Comparison of ENCODE assay signal across 11 cellular contexts in the genomic region with DNA sequence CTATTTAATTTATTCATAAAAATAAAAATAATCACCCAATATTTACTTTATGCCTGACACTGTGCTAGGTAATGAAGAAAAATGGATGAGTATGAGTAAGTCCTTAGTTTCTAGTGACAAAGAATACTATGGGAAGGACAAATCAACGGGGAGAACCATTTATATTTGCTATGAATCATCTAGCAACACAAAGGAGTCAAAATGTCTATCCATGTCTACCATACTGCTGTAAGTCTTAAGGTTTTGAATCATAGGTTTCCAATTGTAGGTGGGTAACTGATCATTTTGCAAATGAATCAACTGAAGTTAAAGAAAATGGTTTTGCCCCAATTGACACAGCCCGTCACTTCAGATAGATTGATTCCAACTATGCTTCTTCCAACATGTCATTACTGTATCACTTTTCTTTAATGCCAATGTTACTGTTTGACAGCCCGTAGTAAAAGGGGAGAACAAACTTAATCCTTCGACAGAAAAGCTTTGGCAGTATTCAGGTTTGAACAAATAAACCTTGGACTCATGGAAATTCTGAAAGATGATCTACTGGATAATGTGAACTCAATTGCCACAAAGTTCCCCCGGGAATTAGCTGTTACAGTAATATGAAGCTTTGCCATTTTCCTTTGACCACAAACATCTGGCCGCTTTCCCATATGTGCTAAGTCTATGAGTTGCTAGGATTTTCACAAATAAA. TPM values are rescaled to one million over a fixed set of nuclear protein-coding genes. Genes with fewer than 3 reads are reported as not detected.
DNase-seq lines count a peak whose midpoint lies in the region; ATAC-seq, FAIRE-seq and TF ChIP-seq lines count a peak whose summit lies in the region.
"Had no signal": no experiment of that assay in that cellular context is flagged by ENCODE, and none has a peak within 500 bp of the region (broad histone marks: within the 10 kb centered on the region; RNA-seq: fewer than 3 reads in every experiment).

No MANE protein-coding gene starts in this region.

- FAIRE-seq in astrocyte (lab: Jason Lieb, UNC) = peak; percentile 94
- no peak for FAIRE-seq in frontal cortex (lab: Jason Lieb, UNC)

- no peaks in the 10 kb centered on the region for H3K36me3 Mint-ChIP-seq in astrocyte (ENCODE audit: low read depth, unreplicated experiment)
- H3K36me3 Mint-ChIP-seq: activated naive CD4-positive, alpha-beta T cell treated with anti-CD3 and anti-CD28 coated beads, Interleukin-2, amount 50 U/mL, for 24 hours had no signal

- peak overlapping the region; percentile 69 for H3K4me2 ChIP-seq in astrocyte (ENCODE audit: low read length)

- H3K27ac ChIP-seq in astrocyte (ENCODE audit: low read depth, low read length) (peak overlapping the region; percentile 78), lung (ENCODE audit: low read depth in 1 of 2, low read length in 1 of 2) (no peak overlapping the region)

- H3K9me3 Mint-ChIP-seq in astrocyte (ENCODE audit: unreplicated experiment) = no peaks in the 10 kb centered on the region
- H3K9me3 Mint-ChIP-seq: activated naive CD4-positive, alpha-beta T cell treated with anti-CD3 and anti-CD28 coated beads, Interleukin-2, amount 50 U/mL, for 24 hours had no signal

- H3K4me1 Mint-ChIP-seq in astrocyte (ENCODE audit: low read depth, unreplicated experiment) = peaks cover 10% of the 10 kb centered on the region
- H3K4me1 Mint-ChIP-seq: activated naive CD4-positive, alpha-beta T cell treated with anti-CD3 and anti-CD28 coated beads, Interleukin-2, amount 50 U/mL, for 24 hours had no signal

- peak overlapping the region; percentile 47 for H3K9ac ChIP-seq in astrocyte (ENCODE audit: low read length)

- H3K27ac Mint-ChIP-seq in astrocyte (ENCODE audit: unreplicated experiment) = peak overlapping the region; percentile 92
- H3K27ac Mint-ChIP-seq: activated naive CD4-positive, alpha-beta T cell treated with anti-CD3 and anti-CD28 coated beads, Interleukin-2, amount 50 U/mL, for 24 hours had no signal

- no peaks in the 10 kb centered on the region for H3K27me3 ChIP-seq in astrocyte (ENCODE audit: insufficient read depth, low read length)
- H3K27me3 ChIP-seq in lung (ENCODE audit: control insufficient read depth, insufficient read depth) = no peaks in the 10 kb centered on the region

- TF ChIP-seq CTCF in astrocyte (IDR thresholded peaks at IDR 0.05; ENCODE audit: insufficient read depth, low read depth, low read length) (no peak), lung (IDR thresholded peaks at IDR 0.05; ENCODE audit: control extremely low read depth, extremely low read depth) (no peak)

- no peak overlapping the region for H3K4me3 Mint-ChIP-seq in astrocyte (ENCODE audit: unreplicated experiment)
- H3K4me3 Mint-ChIP-seq: activated naive CD4-positive, alpha-beta T cell treated with anti-CD3 and anti-CD28 coated beads, Interleukin-2, amount 50 U/mL, for 24 hours had no signal

- H2AFZ ChIP-seq in astrocyte (ENCODE audit: low read depth, low read length) = no peak overlapping the region

- H3K4me3 ChIP-seq in astrocyte (ENCODE audit: insufficient read depth, low read depth, low read length) = no peak overlapping the region
- H3K4me3 ChIP-seq in lung = no peak overlapping the region
- H3K4me3 ChIP-seq: heart right ventricle had no signal

- peak; percentile 27 for ATAC-seq in lung (ENCODE audit: insufficient read depth, low FRiP score)
- no peak for ATAC-seq in HG02884 (IDR thresholded peaks at IDR 0.05; ENCODE audit: unreplicated experiment)
- no peak for ATAC-seq in HG02938 (IDR thresholded peaks at IDR 0.05; ENCODE audit: unreplicated experiment)

- H4K20me1 ChIP-seq in astrocyte (ENCODE audit: insufficient read depth, low read length) = no peaks in the 10 kb centered on the region

- peak; percentile 63 for DNase-seq in DMS153 (lab: John Stamatoyannopoulos, UW)
- peak; percentile 35 for DNase-seq in NCI-H1105 treated with DMSO at 0.1 percent for 48 hours (lab: John Stamatoyannopoulos, UW)
- DNase-seq in astrocyte (ENCODE audit: low read depth) = peak; percentile 97
- no peak for DNase-seq in lung (ENCODE audit: low spot score)
- DNase-seq in frontal cortex (ENCODE audit: low spot score in 2 of 2) = no peak
- DNase-seq in hypothalamus (lab: John Stamatoyannopoulos, UW) = no peak
- DNase-seq: nucleus accumbens had no signal

- H3K9me3 ChIP-seq in astrocyte (ENCODE audit: insufficient read depth, low read depth, low read length) (no peaks in the 10 kb centered on the region), lung (ENCODE audit: control insufficient read depth in 2 of 2, insufficient read depth in 1 of 2, low read length in 1 of 2) (no peaks in the 10 kb centered on the region)
- H3K9me3 ChIP-seq: heart right ventricle had no signal

- H3K36me3 ChIP-seq in astrocyte (ENCODE audit: insufficient read depth, low read length) = no peaks in the 10 kb centered on the region
- H3K36me3 ChIP-seq in lung (ENCODE audit: control insufficient read depth in 2 of 2, insufficient read depth in 2 of 2, low read length in 2 of 2) = no peaks in the 10 kb centered on the region
- H3K36me3 ChIP-seq: heart right ventricle had no signal

- H3K79me2 ChIP-seq in astrocyte (ENCODE audit: insufficient read depth, low read length) = no peaks in the 10 kb centered on the region

- WGBS in lung, 2 donors = 77 to 80% methylated on average over 6 of the region's 6 CpGs

- peaks cover 12% of the 10 kb centered on the region for H3K4me1 ChIP-seq in astrocyte (ENCODE audit: insufficient read depth, low read length)
- H3K4me1 ChIP-seq in lung (ENCODE audit: control insufficient read depth in 2 of 2, insufficient read depth in 2 of 2, low read length in 2 of 2) = no peaks in the 10 kb centered on the region

- no peaks in the 10 kb centered on the region for H3K27me3 Mint-ChIP-seq in astrocyte (ENCODE audit: low read depth, unreplicated experiment)

RNA-seq across cellular contexts. Expression of gene TDO2, which starts 3.2 kb away (rescaled TPM):
- total RNA-seq in astrocyte (0.24 TPM in 1 of 2 replicates, not detected in the other), lung (10 to 100 TPM in 1 of 2 donors, 1 to 10 TPM in 1; 2.6 to 27.4 TPM), frontal cortex (not detected)
- polyA plus RNA-seq in lung = 1 to 10 TPM in 1 of 2 donors, under 1 TPM in 1; 0.43 to 5.6 TPM

RNA-seq across cellular contexts. Expression of gene ASIC5, which starts 40.6 kb away (rescaled TPM):
- not detected in 2 replicates for total RNA-seq in astrocyte
- not detected for total RNA-seq in lung
- not detected for polyA plus RNA-seq in lung
- not detected for total RNA-seq in frontal cortex
- total RNA-seq: heart right ventricle had no signal
- polyA plus RNA-seq: heart right ventricle had no signal

RNA-seq across cellular contexts. Expression of gene CTSO, which starts 47.0 kb away (rescaled TPM):
- total RNA-seq in astrocyte = 3.7 and 6.5 TPM in 2 replicates
- total RNA-seq in lung = 10 to 100 TPM; 19.1 to 58.3 TPM
- polyA plus RNA-seq in lung = 10 to 100 TPM in 1 of 2 donors, 1 to 10 TPM in 1; 8.0 to 11.3 TPM
- total RNA-seq in frontal cortex = 7.3 TPM

Comparison
In these comparisons a context has a peak if more than half of its experiments do, and no peak if none do; other contexts are left out.
1. DNase-seq: peak in DMS153 (single experiment), NCI-H1105 treated with DMSO at 0.1 percent for 48 hours (single experiment) and astrocyte (single experiment); none in lung (single experiment), frontal cortex (0 of 2) and hypothalamus (0 of 51).